Comparison of ENCODE assay signal across 8 cellular contexts in genomic region chr19:9934132-9934950, GRCh38. TPM values are rescaled to one million over a fixed set of nuclear protein-coding genes. Genes with fewer than 3 reads are reported as not detected.
DNase-seq lines count a peak whose midpoint lies in the region; ATAC-seq and TF ChIP-seq lines count a peak whose summit lies in the region.

No MANE protein-coding gene starts in this region.

- H3K4me3 ChIP-seq in gastroesophageal sphincter: no peak overlapping the region
- H3K4me3 ChIP-seq in osteoblast (ENCODE audit: insufficient read depth, low read length): no peak overlapping the region
- no peak overlapping the region for H3K4me3 ChIP-seq in thyroid gland (replicated peaks in 1 of 3)

- H3K27ac ChIP-seq in gastroesophageal sphincter (peak overlapping the region in 1 of 4 donors; percentile 18), osteoblast (ENCODE audit: low read depth, low read length) (peak overlapping the region; percentile 70), thyroid gland (peak overlapping the region in 2 of 3 donors; percentile 26 to 50)

- 6 to 10% methylated on average over 3 to 8 of the region's 23 CpGs for WGBS in gastroesophageal sphincter (ENCODE audit: low coverage in 1 of 2), 2 donors
- WGBS in thyroid gland, 2 donors: 11 to 12% methylated on average over 17 to 23 of the region's 23 CpGs

- ATAC-seq in HG03175 (IDR thresholded peaks at IDR 0.05; ENCODE audit: unreplicated experiment) (peak; percentile 51), gastroesophageal sphincter (peak; percentile 67), HG02678 (IDR thresholded peaks at IDR 0.05; ENCODE audit: unreplicated experiment) (no peak)

- no peak for TF ChIP-seq EP300 in gastroesophageal sphincter (IDR thresholded peaks at IDR 0.05)

- no peaks in the 10 kb centered on the region for H4K20me1 ChIP-seq in osteoblast (ENCODE audit: insufficient read depth, low read length)

- no peaks in the 10 kb centered on the region for H3K79me2 ChIP-seq in osteoblast (ENCODE audit: insufficient read depth, low read length)

- no peaks in the 10 kb centered on the region for H3K9me3 ChIP-seq in gastroesophageal sphincter
- H3K9me3 ChIP-seq in osteoblast (ENCODE audit: low read depth, low read length): no peaks in the 10 kb centered on the region
- no peaks in the 10 kb centered on the region for H3K9me3 ChIP-seq in thyroid gland

- intact Hi-C loops in thyroid gland (cut with DNase I): loop anchor here (5.0 to 10.0 kb wide), 3 partner anchors 68 to 460 kb away; partner anchors contain the start of gene MRPL4

- H3K36me3 ChIP-seq in gastroesophageal sphincter (no peaks in the 10 kb centered on the region), osteoblast (ENCODE audit: insufficient read depth, low read length) (no peaks in the 10 kb centered on the region), thyroid gland (no peaks in the 10 kb centered on the region)

- TF ChIP-seq CTCF in gastroesophageal sphincter (IDR thresholded peaks at IDR 0.05) (peak in 3 of 4 experiments; percentile 74 to 84 (median 78)), osteoblast (IDR thresholded peaks at IDR 0.05; ENCODE audit: extremely low read depth, low read depth, low read length) (peak; percentile 90), thyroid gland (IDR thresholded peaks at IDR 0.05) (peak; percentile 73 to 95 (median 86))

- H3K4me1 ChIP-seq in gastroesophageal sphincter (peaks cover 0 to 44% (median 16%) of the 10 kb centered on the region in 3 donors), osteoblast (ENCODE audit: insufficient read depth, low read length) (peaks cover 10% of the 10 kb centered on the region), thyroid gland (peaks cover 18 to 37% of the 10 kb centered on the region in 2 donors)

- H3K27me3 ChIP-seq in gastroesophageal sphincter (peaks cover 91% of the 10 kb centered on the region), osteoblast (ENCODE audit: insufficient read depth, low read length) (peaks cover 42% of the 10 kb centered on the region), thyroid gland (no peaks in the 10 kb centered on the region)

- DNase-seq in COLO668 (lab: John Stamatoyannopoulos, UW; ENCODE audit: unreplicated experiment) (peak; percentile 47), SK-N-DZ (ENCODE audit: low spot score) (peak; percentile 57), activated gamma-delta T cell treated with Interleukin-2 at 50 U/mL for 16 hours (peak; percentile 75), osteoblast (ENCODE audit: insufficient read length, low spot score, missing footprints) (peak; percentile 98), thyroid gland (peak; percentile 84 to 87)

- H3K4me2 ChIP-seq in osteoblast (ENCODE audit: insufficient read depth, low read length): no peak overlapping the region

- TF ChIP-seq POLR2A in gastroesophageal sphincter (IDR thresholded peaks at IDR 0.05) (no peak), thyroid gland (IDR thresholded peaks at IDR 0.05) (no peak)

- H2AFZ ChIP-seq in osteoblast (ENCODE audit: low read length): no peak overlapping the region

RNA-seq across cellular contexts. Expression of gene OLFM2, which starts 2.0 kb away (rescaled TPM):
- polyA plus RNA-seq in SK-N-DZ (2014; cell fraction: cytosol; rRNA removed): 27.1 and 50.2 TPM in 2 replicates
- 11.8 and 26.8 TPM in 2 replicates for polyA plus RNA-seq in SK-N-DZ (2014; cell fraction: nucleus; rRNA removed)
- 10 to 100 TPM in 1 of 4 donors, 1 to 10 TPM in 3; 2.6 to 21.9 (median 8.5) TPM for total RNA-seq in gastroesophageal sphincter
- 0.29 and 0.72 TPM in 2 replicates for total RNA-seq in osteoblast
- total RNA-seq in thyroid gland: 10 to 100 TPM; 19.5 to 42.7 (median 37.8) TPM

Comparison
In these comparisons a context has a peak if more than half of its experiments do, and no peak if none do; other contexts are left out.
1. DNase-seq: peak in every context shown above with its lines; median percentile 98 in osteoblast; 86 in thyroid gland; 75 in activated gamma-delta T cell treated with Interleukin-2 at 50 U/mL for 16 hours; 57 in SK-N-DZ; 47 in COLO668.